In the genomic region with DNA sequence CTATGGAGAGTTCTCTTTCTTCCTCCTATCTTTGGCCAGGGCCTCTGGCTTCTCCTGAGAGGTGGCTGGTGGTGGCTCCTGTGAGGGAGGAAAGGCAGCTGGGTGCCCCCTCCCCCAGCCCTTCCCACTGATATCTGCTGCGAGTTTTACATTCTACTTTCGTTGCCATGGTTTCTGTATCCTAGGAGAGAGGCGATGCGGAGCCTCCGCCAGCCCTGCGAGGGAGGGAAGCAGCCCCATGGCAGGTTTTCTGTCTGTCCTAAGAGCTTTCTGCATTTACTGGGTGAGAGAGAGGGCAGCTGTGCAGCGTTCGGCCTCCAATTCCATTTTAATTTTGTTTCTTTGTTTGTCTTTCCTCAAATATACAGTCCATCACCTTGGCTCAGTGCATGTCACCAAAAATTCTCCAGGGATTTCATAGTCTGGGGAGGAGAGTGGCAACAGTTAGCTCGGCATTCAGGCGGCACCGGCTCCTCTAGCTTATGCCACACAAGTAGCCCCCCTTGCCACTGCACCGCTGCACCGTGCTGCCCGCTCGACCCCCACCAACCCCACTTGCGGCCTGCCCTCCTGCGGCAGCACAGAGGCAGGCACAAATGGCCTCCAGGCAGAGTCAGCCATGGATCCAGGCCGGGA, we compare ENCODE assay signal across 8 cellular contexts. TPM values are rescaled to one million over a fixed set of nuclear protein-coding genes. Genes with fewer than 3 reads are reported as not detected.
DNase-seq lines count a peak whose midpoint lies in the region; ATAC-seq and TF ChIP-seq lines count a peak whose summit lies in the region.

No MANE protein-coding gene starts in this region.

- WGBS in gastroesophageal sphincter (ENCODE audit: low coverage in 1 of 2), 2 donors = 32 to 38% methylated on average over 7 to 13 of the region's 18 CpGs
- WGBS in psoas muscle, 3 donors = 55 to 68% (median 56%) methylated on average over 18 of the region's 18 CpGs

- in situ Hi-C loops in Caki2 (cut with HindIII; ENCODE audit: low pct_unique_long_range_greater_than_20kb, low sequenced_read_pairs) = no loop called here

- H3K27me3 ChIP-seq in gastroesophageal sphincter (no peaks in the 10 kb centered on the region), psoas muscle (ENCODE audit: insufficient read depth in 3 of 3, low read length in 2 of 3) (no peaks in the 10 kb centered on the region)

- H3K36me3 ChIP-seq in KOPT-K1 (ENCODE audit: insufficient read depth, low read length) (peaks cover 40% of the 10 kb centered on the region), gastroesophageal sphincter (peaks cover 0 to 49% of the 10 kb centered on the region in 2 donors), psoas muscle (ENCODE audit: insufficient read depth in 1 of 2, low read depth in 1 of 2) (peaks cover 0 to 29% of the 10 kb centered on the region in 2 donors)

- H3K4me3 ChIP-seq in gastroesophageal sphincter (peak overlapping the region in 1 of 2 donors; percentile 9), psoas muscle (peak overlapping the region; percentile 23)

- H3K27ac Mint-ChIP-seq in T-helper 17 cell = peak overlapping the region; percentile 97

- ATAC-seq in T-helper 17 cell = no peak
- no peak for ATAC-seq in gastroesophageal sphincter
- no peak for ATAC-seq in psoas muscle
- no peak for ATAC-seq in HG03457 (IDR thresholded peaks at IDR 0.05; ENCODE audit: unreplicated experiment)
- no peak for ATAC-seq in GM21423 (IDR thresholded peaks at IDR 0.05; ENCODE audit: unreplicated experiment)

- H3K4me1 ChIP-seq in gastroesophageal sphincter = peaks cover 0 to 78% (median 56%) of the 10 kb centered on the region in 3 donors
- peaks cover 60% of the 10 kb centered on the region for H3K4me1 ChIP-seq in psoas muscle

- H3K36me3 Mint-ChIP-seq in T-helper 17 cell (ENCODE audit: low read depth) = peaks cover 2% of the 10 kb centered on the region

- TF ChIP-seq CTCF in gastroesophageal sphincter (IDR thresholded peaks at IDR 0.05) = peak in 1 of 4 experiments; percentile 10
- TF ChIP-seq CTCF in psoas muscle (IDR thresholded peaks at IDR 0.05) = no peak

- intact Hi-C loops in psoas muscle (cut with DNase I) = loop anchor here (5.0 to 10.0 kb wide), 3 partner anchors 112 to 380 kb away; partner anchors contain the start of genes ANAPC16 (in 1 of the 2) and ASCC1 (in 1 of the 2)

- peak overlapping the region; percentile 77 for H3K4me3 Mint-ChIP-seq in T-helper 17 cell

- no peaks in the 10 kb centered on the region for H3K27me3 Mint-ChIP-seq in T-helper 17 cell

- DNase-seq in Caki2 (ENCODE audit: low read depth) (peak; percentile 40), T-helper 17 cell (no peak), psoas muscle (no peak), T-helper 9 cell (no peak)

- no peak for TF ChIP-seq EP300 in gastroesophageal sphincter (IDR thresholded peaks at IDR 0.05)

- TF ChIP-seq POLR2A in gastroesophageal sphincter (IDR thresholded peaks at IDR 0.05) = no peak

- H3K9me3 ChIP-seq in KOPT-K1 (ENCODE audit: insufficient read depth, low read length, poor library complexity, severe bottlenecking) (no peaks in the 10 kb centered on the region), T-helper 17 cell (ENCODE audit: control insufficient read depth, low read length, poor library complexity, severe bottlenecking) (no peaks in the 10 kb centered on the region), gastroesophageal sphincter (no peaks in the 10 kb centered on the region), psoas muscle (no peaks in the 10 kb centered on the region)

- H3K4me1 Mint-ChIP-seq in T-helper 17 cell = peaks cover 54% of the 10 kb centered on the region

- H3K27ac ChIP-seq in KOPT-K1 (ENCODE audit: low read depth, low read length, poor library complexity, severe bottlenecking) = peak overlapping the region; percentile 90
- H3K27ac ChIP-seq in gastroesophageal sphincter = peak overlapping the region; percentile 52 to 91 (median 86)
- peak overlapping the region; percentile 96 for H3K27ac ChIP-seq in psoas muscle

RNA-seq across cellular contexts. Expression of gene DNAJB12, which starts 20.4 kb away (rescaled TPM):
- 17.5 and 26.9 TPM in 2 replicates for total RNA-seq in Caki2 (2014; rRNA removed; shearing (Covaris generic); ENCODE audit: low replicate concordance)
- 10 to 100 TPM; 32.7 to 42.9 TPM for total RNA-seq in T-helper 17 cell
- total RNA-seq in gastroesophageal sphincter = 10 to 100 TPM; 28.6 to 43.0 (median 33.4) TPM
- 10 to 100 TPM; 24.0 to 38.7 (median 34.0) TPM for total RNA-seq in psoas muscle
- polyA plus RNA-seq in psoas muscle = 10 to 100 TPM; 22.1 to 24.9 (median 22.5) TPM
